In the genomic region with DNA sequence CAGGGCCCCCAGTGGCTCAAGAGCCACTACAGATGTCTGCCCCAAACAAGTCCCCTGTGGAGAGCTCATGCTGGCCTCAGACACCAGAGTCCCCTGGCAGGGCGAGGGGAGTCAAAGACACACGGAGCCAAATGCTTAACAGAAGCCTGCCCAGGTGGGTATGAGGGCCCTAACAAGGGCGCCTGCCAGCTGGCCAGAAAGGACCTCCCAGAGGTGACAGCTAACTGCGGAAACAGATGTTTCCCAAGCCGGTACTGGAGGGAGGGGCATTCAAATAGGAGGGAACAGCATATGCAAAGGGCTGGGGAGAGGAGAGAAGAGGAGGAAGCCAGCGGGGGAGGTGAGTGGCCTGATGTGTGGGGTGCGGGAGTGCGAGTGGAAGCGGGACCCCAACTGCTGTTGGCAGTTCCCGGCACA, we compare ENCODE assay signal across 8 cellular contexts. TPM values are rescaled to one million over a fixed set of nuclear protein-coding genes. Genes with fewer than 3 reads are reported as not detected.
DNase-seq lines count a peak whose midpoint lies in the region; ATAC-seq and FAIRE-seq lines count a peak whose summit lies in the region.

No MANE protein-coding gene starts in this region.

- DNase-seq in Ammon's horn (ENCODE audit: low spot score) (peak; percentile 1), GM18507 (ENCODE audit: extremely low spot score, insufficient read length, low read depth) (no peak), NCI-H2171 (lab: John Stamatoyannopoulos, UW) (peak; percentile 17), RCC 7860 (ENCODE audit: low spot score) (no peak)
- DNase-seq in activated naive CD4-positive, alpha-beta T cell treated with anti-CD3 and anti-CD28 coated beads, Interleukin-2, amount 10 ng/mL, durations not matched to agents 7 days and 5 days = peak; percentile 71

- H3K27ac Mint-ChIP-seq in activated naive CD4-positive, alpha-beta T cell treated with anti-CD3 and anti-CD28 coated beads, Interleukin-2, amount 10 ng/mL, durations not matched to agents 7 days and 5 days = peak overlapping the region; percentile 94

- peaks cover 5% of the 10 kb centered on the region for H3K4me1 ChIP-seq in mesodermal cell (ENCODE audit: control insufficient read depth, insufficient read depth, low read length, poor library complexity, severe bottlenecking)

- CTCF ChIA-PET in activated naive CD4-positive, alpha-beta T cell treated with anti-CD3 and anti-CD28 coated beads, Interleukin-2, amount 10 ng/mL, durations not matched to agents 7 days and 5 days (lab: Charles Lee) = interaction anchor here (1.3 to 7.9 kb wide), 19 partner anchors 8 to 197 kb away, joined by 3 to 75 read pairs (median 10); a partner anchor contains a TSS

- 29% methylated on average over 10 of the region's 10 CpGs for WGBS in mesodermal cell (ENCODE audit: insufficient coverage in 2 of 2), 2 experiments

- FAIRE-seq in GM18507 (lab: Jason Lieb, UNC) = peak; percentile 82
- FAIRE-seq in RCC 7860 (lab: Jason Lieb, UNC) = no peak

- no peak overlapping the region for H3K27ac ChIP-seq in mesodermal cell (ENCODE audit: low read depth, low read length, severe bottlenecking)

- peaks cover 28% of the 10 kb centered on the region for H3K36me3 ChIP-seq in mesodermal cell (ENCODE audit: control insufficient read depth, insufficient read depth, low read length)

- H3K4me1 Mint-ChIP-seq in activated naive CD4-positive, alpha-beta T cell treated with anti-CD3 and anti-CD28 coated beads, Interleukin-2, amount 10 ng/mL, durations not matched to agents 7 days and 5 days = peaks cover 64% of the 10 kb centered on the region

- no peaks in the 10 kb centered on the region for H3K9me3 Mint-ChIP-seq in activated naive CD4-positive, alpha-beta T cell treated with anti-CD3 and anti-CD28 coated beads, Interleukin-2, amount 10 ng/mL, durations not matched to agents 7 days and 5 days

- no peaks in the 10 kb centered on the region for H3K9me3 ChIP-seq in mesodermal cell (ENCODE audit: control insufficient read depth, low read length)

- ATAC-seq in GM18520 (IDR thresholded peaks at IDR 0.05; ENCODE audit: unreplicated experiment) (no peak), HG02973 (IDR thresholded peaks at IDR 0.05; ENCODE audit: unreplicated experiment) (no peak)

- peak overlapping the region; percentile 56 for H3K4me3 ChIP-seq in mesodermal cell (ENCODE audit: extremely low read depth, insufficient read depth, low read length, poor library complexity, severe bottlenecking)

- no peaks in the 10 kb centered on the region for H3K27me3 Mint-ChIP-seq in activated naive CD4-positive, alpha-beta T cell treated with anti-CD3 and anti-CD28 coated beads, Interleukin-2, amount 10 ng/mL, durations not matched to agents 7 days and 5 days

- H3K4me3 Mint-ChIP-seq in activated naive CD4-positive, alpha-beta T cell treated with anti-CD3 and anti-CD28 coated beads, Interleukin-2, amount 10 ng/mL, durations not matched to agents 7 days and 5 days = peak overlapping the region; percentile 100

- peaks cover 34% of the 10 kb centered on the region for H3K36me3 Mint-ChIP-seq in activated naive CD4-positive, alpha-beta T cell treated with anti-CD3 and anti-CD28 coated beads, Interleukin-2, amount 10 ng/mL, durations not matched to agents 7 days and 5 days

RNA-seq across cellular contexts. Expression of a gene that starts 0.9 kb away (rescaled TPM):
- polyA plus RNA-seq in mesodermal cell (2013, experiment 1 of 2) = 27.3 TPM
- polyA plus RNA-seq in mesodermal cell (2013, experiment 2 of 2) = 25.9 TPM

RNA-seq across cellular contexts. Expression of a gene that starts 7.2 kb away (rescaled TPM):
- 207 TPM for polyA plus RNA-seq in mesodermal cell (2013, experiment 1 of 2)
- 180 TPM for polyA plus RNA-seq in mesodermal cell (2013, experiment 2 of 2)

RNA-seq across cellular contexts. Expression of a gene that starts 7.2 kb away (rescaled TPM):
- polyA plus RNA-seq in mesodermal cell (2013, experiment 1 of 2) = 19.8 TPM
- polyA plus RNA-seq in mesodermal cell (2013, experiment 2 of 2) = 17.9 TPM

RNA-seq across cellular contexts. Expression of a gene that starts 40.7 kb away (rescaled TPM):
- 200 TPM for polyA plus RNA-seq in mesodermal cell (2013, experiment 1 of 2)
- 172 TPM for polyA plus RNA-seq in mesodermal cell (2013, experiment 2 of 2)

RNA-seq across cellular contexts. Expression of a gene that starts 47.0 kb away (rescaled TPM):
- 23.0 TPM for polyA plus RNA-seq in mesodermal cell (2013, experiment 1 of 2)
- polyA plus RNA-seq in mesodermal cell (2013, experiment 2 of 2) = 16.1 TPM

Comparison
In these comparisons a context has a peak if more than half of its experiments do, and no peak if none do; other contexts are left out.
1. DNase-seq: peak in Ammon's horn (single experiment), NCI-H2171 (single experiment) and activated naive CD4-positive, alpha-beta T cell treated with anti-CD3 and anti-CD28 coated beads, Interleukin-2, amount 10 ng/mL, durations not matched to agents 7 days and 5 days (single experiment); none in GM18507 (single experiment) and RCC 7860 (single experiment).